ENCODE assay signal across 12 cellular contexts in the genomic region with DNA sequence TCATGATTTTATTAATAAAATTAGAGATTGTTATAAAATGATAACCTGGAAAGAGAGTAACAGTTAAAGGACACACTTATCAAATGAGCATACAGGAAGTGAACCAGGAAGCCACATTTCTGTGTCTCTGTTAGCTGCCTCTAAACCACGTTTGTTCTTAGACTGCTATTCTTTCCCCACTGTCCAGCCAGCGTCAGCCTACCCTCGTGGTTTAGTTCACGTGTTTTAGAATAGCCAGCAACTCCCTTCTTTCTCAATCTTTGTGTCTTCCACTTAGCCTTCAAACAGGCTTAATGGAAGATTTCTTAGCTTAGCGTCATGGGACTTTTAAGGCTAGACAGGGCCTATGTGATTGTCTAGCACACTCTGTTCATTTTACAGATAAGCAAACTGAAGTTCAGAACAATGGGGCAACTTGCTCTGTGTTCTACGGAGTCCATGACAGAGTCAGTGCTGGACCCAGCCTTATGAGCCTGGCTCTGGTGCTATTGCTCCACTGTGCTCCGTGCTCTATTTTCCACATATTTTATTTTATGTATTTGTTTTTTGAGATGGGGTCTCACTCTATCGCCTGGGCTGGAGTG. TPM values are rescaled to one million over a fixed set of nuclear protein-coding genes. Genes with fewer than 3 reads are reported as not detected.
DNase-seq lines count a peak whose midpoint lies in the region; ATAC-seq and TF ChIP-seq lines count a peak whose summit lies in the region.
"Had no signal": no experiment of that assay in that cellular context is flagged by ENCODE, and none has a peak within 500 bp of the region (broad histone marks: within the 10 kb centered on the region; RNA-seq: fewer than 3 reads in every experiment).

No MANE protein-coding gene starts in this region.

- no peaks in the 10 kb centered on the region for H3F3A ChIP-seq in MM.1S (ENCODE audit: insufficient read depth, low read length)

- H2BK15ac ChIP-seq in mesenchymal stem cell (ENCODE audit: low read depth, poor library complexity, severe bottlenecking) = no peak overlapping the region

- H2BK12ac ChIP-seq in mesenchymal stem cell (ENCODE audit: low read length in 2 of 2) = no peak overlapping the region

- no peak overlapping the region for H3K23ac ChIP-seq in mesenchymal stem cell (ENCODE audit: low read length in 2 of 2)

- H3K27me3 Mint-ChIP-seq in activated naive CD8-positive, alpha-beta T cell treated with anti-CD3 and anti-CD28 coated beads, Interleukin-2, amount 50 U/mL, for 24 hours = no peaks in the 10 kb centered on the region
- H3K27me3 Mint-ChIP-seq in stimulated activated memory B cell treated with anti-CD40 and anti-IgM and Interleukin-4, amounts not matched to agents 10 μg/mL and 1 μg/mL and 100 μg/mL, for 72 hours = peaks cover 8% of the 10 kb centered on the region
- H3K27me3 Mint-ChIP-seq: naive B cell had no signal

- no peaks in the 10 kb centered on the region for H3K27me3 ChIP-seq in BLaER1 treated with 17β-estradiol and CSF1 and Interleukin-3, amounts not matched to agents 10 nM and 100 nM
- H3K27me3 ChIP-seq in MM.1S (replicated peaks; ENCODE audit: insufficient read depth, low read length) = peaks cover 7% of the 10 kb centered on the region; the same call in 1 of the 2 replicates
- H3K27me3 ChIP-seq in mesenchymal stem cell (ENCODE audit: control insufficient read depth in 1 of 2, insufficient read depth in 1 of 2, low read length in 2 of 2) = no peaks in the 10 kb centered on the region

- peak overlapping the region; percentile 17 to 73 (median 45); a peak in 16 of 22 replicates for H3K9ac ChIP-seq in BLaER1 treated with 17β-estradiol and CSF1 and Interleukin-3, amounts not matched to agents 10 nM and 100 nM
- H3K9ac ChIP-seq in MM.1S (ENCODE audit: low read length) (no peak overlapping the region), mesenchymal stem cell (ENCODE audit: low read length) (no peak overlapping the region)

- H3K4me3 ChIP-seq in BLaER1 treated with 17β-estradiol and CSF1 and Interleukin-3, amounts not matched to agents 10 nM and 100 nM = no peak overlapping the region
- H3K4me3 ChIP-seq in MM.1S (ENCODE audit: low read length) = no peak overlapping the region
- H3K4me3 ChIP-seq in mesenchymal stem cell (ENCODE audit: insufficient read depth in 1 of 2, low read depth in 1 of 2, low read length in 2 of 2) = no peak overlapping the region

- peaks cover 56% of the 10 kb centered on the region for H3K4me1 Mint-ChIP-seq in activated naive CD8-positive, alpha-beta T cell treated with anti-CD3 and anti-CD28 coated beads, Interleukin-2, amount 50 U/mL, for 24 hours
- no peaks in the 10 kb centered on the region for H3K4me1 Mint-ChIP-seq in stimulated activated memory B cell treated with anti-CD40 and anti-IgM and Interleukin-4, amounts not matched to agents 10 μg/mL and 1 μg/mL and 100 μg/mL, for 72 hours

- peaks cover 3% of the 10 kb centered on the region for H3K79me1 ChIP-seq in mesenchymal stem cell (replicated peaks; ENCODE audit: low read length, poor library complexity, severe bottlenecking)

- no peak overlapping the region for H3K18ac ChIP-seq in mesenchymal stem cell (ENCODE audit: low read depth in 1 of 2, low read length in 2 of 2)

- no peak for TF ChIP-seq CTCF in MM.1S (IDR thresholded peaks at IDR 0.05; ENCODE audit: low read length)

- H3K9me3 ChIP-seq in BLaER1 treated with 17β-estradiol and CSF1 and Interleukin-3, amounts not matched to agents 10 nM and 100 nM (replicated peaks in 1 of 11) = no peaks in the 10 kb centered on the region
- H3K9me3 ChIP-seq in MM.1S (replicated peaks; ENCODE audit: insufficient read depth, low read length) (no peaks in the 10 kb centered on the region), mesenchymal stem cell (ENCODE audit: control insufficient read depth, low read length) (no peaks in the 10 kb centered on the region)

- H4K20me1 ChIP-seq in BLaER1 treated with 17β-estradiol and CSF1 and Interleukin-3, amounts not matched to agents 10 nM and 100 nM = no peaks in the 10 kb centered on the region
- H4K20me1 ChIP-seq in MM.1S (ENCODE audit: insufficient read depth, low read length) = no peaks in the 10 kb centered on the region

- no peaks in the 10 kb centered on the region for H3K9me3 Mint-ChIP-seq in activated naive CD8-positive, alpha-beta T cell treated with anti-CD3 and anti-CD28 coated beads, Interleukin-2, amount 50 U/mL, for 24 hours
- no peaks in the 10 kb centered on the region for H3K9me3 Mint-ChIP-seq in stimulated activated memory B cell treated with anti-CD40 and anti-IgM and Interleukin-4, amounts not matched to agents 10 μg/mL and 1 μg/mL and 100 μg/mL, for 72 hours
- H3K9me3 Mint-ChIP-seq: naive B cell had no signal

- H4K8ac ChIP-seq in mesenchymal stem cell (ENCODE audit: low read length) = no peak overlapping the region

- DNase-seq in MM.1S (no peak), mesenchymal stem cell (peak; percentile 49), DMS 273 treated with DMSO at 0.1 percent for 48 hours (lab: John Stamatoyannopoulos, UW) (no peak), HEK293T (ENCODE audit: extremely low spot score) (no peak), NCI-H526 (lab: John Stamatoyannopoulos, UW) (no peak)
- DNase-seq in activated naive CD8-positive, alpha-beta T cell treated with anti-CD3 and anti-CD28 coated beads, Interleukin-2, amount 50 U/mL, for 24 hours = no peak
- DNase-seq: amniotic stem cell, DMS153, naive B cell, NCI-H1105 had no signal

- H3K4me3 Mint-ChIP-seq in activated naive CD8-positive, alpha-beta T cell treated with anti-CD3 and anti-CD28 coated beads, Interleukin-2, amount 50 U/mL, for 24 hours = peak overlapping the region; percentile 76
- H3K4me3 Mint-ChIP-seq in stimulated activated memory B cell treated with anti-CD40 and anti-IgM and Interleukin-4, amounts not matched to agents 10 μg/mL and 1 μg/mL and 100 μg/mL, for 72 hours = no peak overlapping the region
- H3K4me3 Mint-ChIP-seq: naive B cell had no signal

- H3K27ac ChIP-seq in BLaER1 treated with 17β-estradiol and CSF1 and Interleukin-3, amounts not matched to agents 10 nM and 100 nM = peak overlapping the region; percentile 57 to 82 (median 68); a peak in 21 of 22 replicates
- H3K27ac ChIP-seq in MM.1S (ENCODE audit: low read length) = no peak overlapping the region
- no peak overlapping the region for H3K27ac ChIP-seq in mesenchymal stem cell (ENCODE audit: low read length, poor library complexity, severe bottlenecking)

- no peak for ATAC-seq in activated naive CD8-positive, alpha-beta T cell treated with anti-CD3 and anti-CD28 coated beads, Interleukin-2, amount 50 U/mL, for 24 hours
- ATAC-seq in stimulated activated memory B cell treated with anti-CD40 and anti-IgM and Interleukin-4, amounts not matched to agents 10 μg/mL and 1 μg/mL and 100 μg/mL, for 72 hours = no peak

- H3K36me3 ChIP-seq in BLaER1 treated with 17β-estradiol and CSF1 and Interleukin-3, amounts not matched to agents 10 nM and 100 nM = peaks cover 0 to 14% (median 0%) of the 10 kb centered on the region in 11 experiments; a peak in 2 of 22 replicates
- no peaks in the 10 kb centered on the region for H3K36me3 ChIP-seq in MM.1S (replicated peaks; ENCODE audit: insufficient read depth, low read length)
- H3K36me3 ChIP-seq in mesenchymal stem cell (ENCODE audit: control insufficient read depth in 1 of 2, insufficient read depth in 2 of 2, low read depth in 1 of 2, low read length in 2 of 2) = peaks cover 0 to 3% of the 10 kb centered on the region in 2 experiments

- H3K4me2 ChIP-seq in BLaER1 treated with 17β-estradiol and CSF1 and Interleukin-3, amounts not matched to agents 10 nM and 100 nM = peak overlapping the region; percentile 50 to 88 (median 62)
- H3K4me2 ChIP-seq in MM.1S (ENCODE audit: low read depth, low read length) (no peak overlapping the region), mesenchymal stem cell (ENCODE audit: low read length, poor library complexity, severe bottlenecking) (no peak overlapping the region)

- H3K9me2 ChIP-seq in MM.1S (replicated peaks; ENCODE audit: insufficient read depth, low read length) = no peaks in the 10 kb centered on the region

- no peak overlapping the region for H3K4ac ChIP-seq in mesenchymal stem cell (ENCODE audit: low read depth in 1 of 2, low read length in 2 of 2)

- 79% methylated on average over 7 of the region's 8 CpGs for WGBS in mesenchymal stem cell

- peaks cover 42 to 60% (median 50%) of the 10 kb centered on the region in 10 experiments for H3K4me1 ChIP-seq in BLaER1 treated with 17β-estradiol and CSF1 and Interleukin-3, amounts not matched to agents 10 nM and 100 nM
- H3K4me1 ChIP-seq in MM.1S (ENCODE audit: low read length) (peaks cover 9% of the 10 kb centered on the region), mesenchymal stem cell (ENCODE audit: control insufficient read depth, insufficient read depth, low read depth, low read length) (peaks cover 4% of the 10 kb centered on the region)

- POLR2A ChIA-PET in HEK293T (lab: Yijun Ruan, JAX) = no interaction called here

- peaks cover 29% of the 10 kb centered on the region for H3K36me3 Mint-ChIP-seq in activated naive CD8-positive, alpha-beta T cell treated with anti-CD3 and anti-CD28 coated beads, Interleukin-2, amount 50 U/mL, for 24 hours (ENCODE audit: low read depth)
- H3K36me3 Mint-ChIP-seq in stimulated activated memory B cell treated with anti-CD40 and anti-IgM and Interleukin-4, amounts not matched to agents 10 μg/mL and 1 μg/mL and 100 μg/mL, for 72 hours = no peaks in the 10 kb centered on the region
- H3K36me3 Mint-ChIP-seq: naive B cell had no signal

- no peak overlapping the region for H2BK5ac ChIP-seq in mesenchymal stem cell (ENCODE audit: low read depth, low read length, poor library complexity, severe bottlenecking)

- no peak overlapping the region for H4K91ac ChIP-seq in mesenchymal stem cell (ENCODE audit: low read length)

- no peak overlapping the region for H2AK5ac ChIP-seq in mesenchymal stem cell (ENCODE audit: low read length, severe bottlenecking)

- H2AFZ ChIP-seq in MM.1S (ENCODE audit: low read length) (0 out of 2 replicates have a peak overlapping the region, but pooled peaks have one; percentile 40), mesenchymal stem cell (ENCODE audit: low read depth, low read length) (no peak overlapping the region)

- CTCF ChIA-PET in HEK293T (lab: Yijun Ruan, JAX) = no interaction called here

- no peak overlapping the region for H2BK120ac ChIP-seq in mesenchymal stem cell (ENCODE audit: low read depth, low read length)

- no peak overlapping the region for H3K14ac ChIP-seq in mesenchymal stem cell (ENCODE audit: low read length in 2 of 2)

- H3K79me2 ChIP-seq in MM.1S (ENCODE audit: low read length) = no peaks in the 10 kb centered on the region

- peak overlapping the region; percentile 67 for H3K27ac Mint-ChIP-seq in activated naive CD8-positive, alpha-beta T cell treated with anti-CD3 and anti-CD28 coated beads, Interleukin-2, amount 50 U/mL, for 24 hours
- H3K27ac Mint-ChIP-seq in stimulated activated memory B cell treated with anti-CD40 and anti-IgM and Interleukin-4, amounts not matched to agents 10 μg/mL and 1 μg/mL and 100 μg/mL, for 72 hours = no peak overlapping the region

TF ChIP-seq in HEK293T, 16 proteins besides CTCF, POLR2A, EP300 and RAD21 (continues in another document):
- TF ChIP-seq SP1 (IDR thresholded peaks at IDR 0.05) (no peak), CTBP1 (IDR thresholded peaks at IDR 0.05; ENCODE audit: borderline replicate concordance) (no peak), SUZ12 (IDR thresholded peaks at IDR 0.05) (no peak), NFRKB (IDR thresholded peaks at IDR 0.05) (no peak), L3MBTL2 (conservative IDR thresholded peaks at IDR 0.05) (no peak)

RNA-seq across cellular contexts. Expression of gene GRAMD1B, which starts 27.2 kb away (rescaled TPM):
- polyA plus RNA-seq in mesenchymal stem cell (2013, experiment 1 of 2) = 1.1 TPM
- polyA plus RNA-seq in mesenchymal stem cell (2013, experiment 2 of 2) = 0.97 TPM

Comparison
In these comparisons a context has a peak if more than half of its experiments do, and no peak if none do; other contexts are left out.
1. H3K27ac ChIP-seq: peak in BLaER1 treated with 17β-estradiol and CSF1 and Interleukin-3, amounts not matched to agents 10 nM and 100 nM (11 of 11); none in MM.1S (single experiment) and mesenchymal stem cell (single experiment).
2. H3K4me2 ChIP-seq: peak in BLaER1 treated with 17β-estradiol and CSF1 and Interleukin-3, amounts not matched to agents 10 nM and 100 nM (11 of 11); none in MM.1S (single experiment) and mesenchymal stem cell (single experiment).
3. H3K9ac ChIP-seq: peak in BLaER1 treated with 17β-estradiol and CSF1 and Interleukin-3, amounts not matched to agents 10 nM and 100 nM (11 of 11); none in MM.1S (single experiment) and mesenchymal stem cell (single experiment).